15 cellular contexts compared by ENCODE assay signal in the genomic region with DNA sequence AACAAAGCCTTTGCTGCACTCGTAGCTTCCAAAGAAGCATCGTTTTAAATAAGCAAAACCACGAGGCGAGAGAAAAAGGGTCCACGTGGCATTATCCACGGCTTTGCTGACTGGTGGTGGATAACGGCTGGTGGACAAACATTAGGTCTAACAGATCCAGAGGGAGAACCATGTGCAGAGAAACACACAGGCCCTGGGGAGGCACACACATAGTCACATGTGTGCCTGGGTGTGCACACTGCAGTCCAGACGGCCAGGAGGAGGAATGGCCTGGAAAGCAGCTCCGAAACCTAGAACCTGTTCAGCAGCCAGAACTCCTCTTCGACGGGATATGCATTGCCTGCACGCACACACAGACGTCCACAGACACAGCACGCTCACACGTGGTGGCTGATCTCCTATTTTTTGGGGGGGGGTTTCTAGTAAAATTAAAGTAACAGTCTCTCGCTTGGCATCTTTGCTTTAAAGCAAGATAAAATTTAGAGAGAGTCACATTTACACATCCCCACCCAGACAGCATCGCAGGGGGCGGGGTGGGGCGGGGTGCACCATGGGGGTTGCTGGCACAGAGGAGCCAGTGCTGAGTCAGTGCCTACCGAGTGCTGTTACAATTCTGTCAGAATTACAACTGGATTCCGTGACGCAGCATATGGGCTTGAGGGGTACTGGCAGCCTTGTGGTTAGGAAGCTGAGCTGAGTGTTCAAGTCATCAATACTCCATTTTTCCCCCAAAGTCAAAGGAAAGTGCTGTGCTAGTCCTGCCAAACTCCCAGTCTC.
A peak's percentile ranks its signal among the peaks of the same experiment; 100 is the strongest.
DNase-seq lines count a peak whose midpoint lies in the region; ATAC-seq and TF ChIP-seq lines count a peak whose summit lies in the region.
"Had no signal": no experiment of that assay in that cellular context is flagged by ENCODE, and none has a peak within 500 bp of the region (broad histone marks: within the 10 kb centered on the region; RNA-seq: fewer than 3 reads in every experiment).

No MANE protein-coding gene starts in this region.

- ATAC-seq in Right ventricle myocardium inferior (no peak), heart left ventricle (no peak), thoracic aorta (ENCODE audit: insufficient number of reproducible peaks, low FRiP score, low read depth) (no peak), HG03095 (IDR thresholded peaks at IDR 0.05; ENCODE audit: unreplicated experiment) (no peak), HG02970 (IDR thresholded peaks at IDR 0.05; ENCODE audit: low FRiP score, unreplicated experiment) (no peak)

- peaks cover 0 to 15% (median 0%) of the 10 kb centered on the region in 12 donors for H3K4me1 ChIP-seq in heart left ventricle
- H3K4me1 ChIP-seq in NT2/D1 (ENCODE audit: insufficient read depth, insufficient read length), result no peaks in the 10 kb centered on the region
- peaks cover 35 to 82% of the 10 kb centered on the region in 2 donors for H3K4me1 ChIP-seq in thoracic aorta (ENCODE audit: control insufficient read depth in 1 of 2, low read depth in 2 of 2)

- TF ChIP-seq CTCF in heart left ventricle (IDR thresholded peaks at IDR 0.05) (no peak), fibroblast of mammary gland (conservative IDR thresholded peaks at IDR 0.05; ENCODE audit: control insufficient read depth, insufficient read depth, low read depth, low read length) (no peak), thoracic aorta (IDR thresholded peaks at IDR 0.05) (no peak), lower leg skin (IDR thresholded peaks at IDR 0.05) (no peak)

- TF ChIP-seq POLR2A in heart left ventricle (IDR thresholded peaks at IDR 0.05), result no peak
- TF ChIP-seq POLR2A in lower leg skin (IDR thresholded peaks at IDR 0.05), result no peak

- DNase-seq in Right ventricle myocardium inferior (ENCODE audit: missing footprints) (peak; percentile 3), heart left ventricle (no peak), NT2/D1 (ENCODE audit: low read depth, low spot score) (no peak), fibroblast of mammary gland (ENCODE audit: low read depth) (peak; percentile 8), thoracic aorta (ENCODE audit: low spot score) (no peak), lower leg skin (ENCODE audit: low spot score in 2 of 2) (no peak)
- DNase-seq: CD4-positive, alpha-beta T cell; DMS79 treated with DMSO at 0.1 percent for 48 hours; GF-D8; NCI-H1417 treated with DMSO at 0.1 percent for 48 hours; NCI-H2029 treated with DMSO at 0.1 percent for 48 hours; NCI-H524 had no signal

- 79 to 83% (median 81%) methylated on average over 22 of the region's 22 CpGs for WGBS in heart left ventricle, 4 donors
- 43 to 50% methylated on average over 22 of the region's 22 CpGs for WGBS in lower leg skin, 2 donors

- H3K36me3 ChIP-seq in heart left ventricle (peaks cover 0 to 6% (median 0%) of the 10 kb centered on the region in 9 donors), NT2/D1 (ENCODE audit: insufficient read depth, insufficient read length, low read length) (no peaks in the 10 kb centered on the region), thoracic aorta (peaks cover 9% of the 10 kb centered on the region)

- intact Hi-C loops in Right ventricle myocardium inferior (cut with DNase I), result no loop called here
- intact Hi-C loops in heart left ventricle (cut with DNase I), result no loop called here
- intact Hi-C loops in lower leg skin (cut with DNase I; ENCODE audit: low total_unique reads), result no loop called here

- H3K27ac ChIP-seq in heart left ventricle, result no peak overlapping the region
- H3K27ac ChIP-seq in thoracic aorta, result peak overlapping the region; percentile 25 to 60
- H3K27ac ChIP-seq: RWPE1 had no signal

- peaks cover 0 to 18% (median 4%) of the 10 kb centered on the region in 9 donors for H3K27me3 ChIP-seq in heart left ventricle
- no peaks in the 10 kb centered on the region for H3K27me3 ChIP-seq in NT2/D1 (ENCODE audit: insufficient read depth, insufficient read length)
- no peaks in the 10 kb centered on the region for H3K27me3 ChIP-seq in thoracic aorta (replicated peaks; ENCODE audit: insufficient read depth)

- peak overlapping the region; percentile 21 for H3K9ac ChIP-seq in NT2/D1 (ENCODE audit: insufficient read length, low read depth)

- no peak overlapping the region for H3K4me3 ChIP-seq in heart left ventricle
- H3K4me3 ChIP-seq in NT2/D1 (ENCODE audit: insufficient read length, low read depth), result no peak overlapping the region
- no peak overlapping the region for H3K4me3 ChIP-seq in fibroblast of mammary gland (ENCODE audit: control insufficient read depth, low read depth, low read length)
- H3K4me3 ChIP-seq in thoracic aorta, result no peak overlapping the region
- no peak overlapping the region for H3K4me3 ChIP-seq in lower leg skin (ENCODE audit: low read depth, poor library complexity, severe bottlenecking)

- H3K9me3 ChIP-seq in heart left ventricle (no peaks in the 10 kb centered on the region), NT2/D1 (ENCODE audit: insufficient read depth, low read length) (no peaks in the 10 kb centered on the region), thoracic aorta (no peaks in the 10 kb centered on the region)

Comparison
In these comparisons a context has a peak if more than half of its experiments do, and no peak if none do; other contexts are left out.
1. DNase-seq: peak in Right ventricle myocardium inferior (single experiment) and fibroblast of mammary gland (single experiment); none in heart left ventricle (0 of 5), NT2/D1 (single experiment), thoracic aorta (single experiment) and lower leg skin (0 of 2).
2. H3K27ac ChIP-seq: peak in thoracic aorta (2 of 2); none in heart left ventricle (0 of 12).